20 cellular contexts compared by ENCODE assay signal in the genomic region with DNA sequence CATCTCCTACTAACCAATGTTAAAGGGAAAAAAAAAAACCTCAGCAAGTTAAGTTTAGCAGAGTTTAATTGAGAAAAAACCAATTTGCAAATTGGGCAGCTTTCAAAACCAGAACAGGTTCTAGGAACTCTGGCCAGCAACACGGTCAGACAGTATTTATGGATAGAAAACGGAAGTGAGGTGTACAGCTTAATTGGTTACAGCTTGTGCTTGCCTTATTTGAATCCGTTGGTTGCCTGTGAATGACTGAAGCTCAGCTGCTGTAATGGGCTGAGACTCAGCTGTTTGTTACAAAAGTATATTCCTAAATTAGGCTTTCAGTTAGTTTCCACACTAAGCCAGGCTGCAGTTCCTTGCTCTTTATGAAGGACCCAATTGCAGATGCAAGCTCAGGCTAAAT.
DNase-seq lines count a peak whose midpoint lies in the region; ATAC-seq and TF ChIP-seq lines count a peak whose summit lies in the region.
"Had no signal": no experiment of that assay in that cellular context is flagged by ENCODE, and none has a peak within 500 bp of the region (broad histone marks: within the 10 kb centered on the region; RNA-seq: fewer than 3 reads in every experiment).

No MANE protein-coding gene starts in this region.

- TF ChIP-seq CTCF in heart left ventricle (IDR thresholded peaks at IDR 0.05) = no peak
- TF ChIP-seq CTCF in VCaP (conservative IDR thresholded peaks at IDR 0.05) = no peak

- H3K36me3 ChIP-seq in heart left ventricle = no peaks in the 10 kb centered on the region
- H3K36me3 ChIP-seq: SJSA1 had no signal

- WGBS in heart left ventricle, 4 donors = 36 to 49% (median 43%) methylated on average over 3 of the region's 3 CpGs

- H3K9me3 ChIP-seq in heart left ventricle = no peaks in the 10 kb centered on the region
- H3K9me3 ChIP-seq: Caco-2, SJSA1 had no signal

- H3K4me3 ChIP-seq in heart left ventricle = no peak overlapping the region
- H3K4me3 ChIP-seq: GM23338, SJSA1 had no signal

- no peaks in the 10 kb centered on the region for H3K27me3 ChIP-seq in heart left ventricle

- H3K4me1 ChIP-seq in heart left ventricle = peaks cover 0 to 66% (median 23%) of the 10 kb centered on the region in 12 donors
- H3K4me1 ChIP-seq: Caco-2 had no signal

- no peak for TF ChIP-seq POLR2A in heart left ventricle (IDR thresholded peaks at IDR 0.05)

- ATAC-seq in heart left ventricle = peak in 2 of 4 donors; percentile 43 to 46
- ATAC-seq in Right ventricle myocardium inferior = no peak
- ATAC-seq in GM21717 (IDR thresholded peaks at IDR 0.05; ENCODE audit: unreplicated experiment) = no peak
- ATAC-seq: GM23338, HCT116 had no signal

- intact Hi-C loops in heart left ventricle (cut with DNase I) = loop anchor here in 3 of 10 donors (5.0 to 10.0 kb wide), 2 partner anchors 74 to 76 kb away; no protein-coding TSS in a partner anchor
- intact Hi-C loops in Right ventricle myocardium inferior (cut with DNase I) = no loop called here

- peak overlapping the region in 9 of 12 donors; percentile 72 to 91 (median 87) for H3K27ac ChIP-seq in heart left ventricle
- H3K27ac ChIP-seq in VCaP = peak overlapping the region; percentile 77
- H3K27ac ChIP-seq: 22Rv1, SJSA1 had no signal

- DNase-seq in heart left ventricle = no peak
- DNase-seq in Right ventricle myocardium inferior (ENCODE audit: missing footprints) = no peak
- peak; percentile 56 to 63 for DNase-seq in NOMO-1 (lab: John Stamatoyannopoulos, UW; ENCODE audit: unreplicated experiment in 2 of 2)
- DNase-seq in superior temporal gyrus (ENCODE audit: extremely low spot score) = peak; percentile 47
- no peak for DNase-seq in stimulated activated naive CD4-positive, alpha-beta T cell treated with Interleukin-2 at 50 U/mL for 16 hours (lab: John Stamatoyannopoulos, UW)
- DNase-seq in NCI-H146 treated with DMSO at 0.1 percent for 48 hours (lab: John Stamatoyannopoulos, UW; ENCODE audit: unreplicated experiment) = no peak
- DNase-seq: Caco-2; CD4-positive, CD25-positive, alpha-beta regulatory T cell; GDM1; NCI-H1417 treated with DMSO at 0.1 percent for 48 hours; NCI-H1930; NCI-H345; NCI-H524 treated with DMSO at 0.1 percent for 48 hours; RPMI8226 had no signal

Comparison
In these comparisons a context has a peak if more than half of its experiments do, and no peak if none do; other contexts are left out.
1. DNase-seq: peak in NOMO-1 (2 of 2) and superior temporal gyrus (single experiment); none in heart left ventricle (0 of 5), Right ventricle myocardium inferior (single experiment), stimulated activated naive CD4-positive, alpha-beta T cell treated with Interleukin-2 at 50 U/mL for 16 hours (single experiment) and NCI-H146 treated with DMSO at 0.1 percent for 48 hours (single experiment).